ENCODE assay signal across 21 cellular contexts in genomic region chr6:129906515-129907077, GRCh38. TPM values are rescaled to one million over a fixed set of nuclear protein-coding genes. Genes with fewer than 3 reads are reported as not detected.
DNase-seq lines count a peak whose midpoint lies in the region; ATAC-seq, FAIRE-seq and TF ChIP-seq lines count a peak whose summit lies in the region.
"Had no signal": no experiment of that assay in that cellular context is flagged by ENCODE, and none has a peak within 500 bp of the region (broad histone marks: within the 10 kb centered on the region; RNA-seq: fewer than 3 reads in every experiment).

No MANE protein-coding gene starts in this region.

- H3K27ac ChIP-seq in body of pancreas = no peak overlapping the region

- DNase-seq in activated CD8-positive, alpha-beta memory T cell treated with anti-CD3 and anti-CD28 coated beads, Interleukin-2, amount 10 ng/mL, durations not matched to agents 7 days and 5 days = no peak
- no peak for DNase-seq in activated CD8-positive, alpha-beta memory T cell treated with anti-CD3 and anti-CD28 coated beads, Interleukin-2, amount 50 U/mL, for 4 hours
- DNase-seq in GM19239 (ENCODE audit: insufficient read length, low spot score) (no peak), T-helper 17 cell (no peak), anterior cingulate cortex (lab: John Stamatoyannopoulos, UW) (no peak), nucleus accumbens (lab: John Stamatoyannopoulos, UW) (no peak), body of pancreas (no peak)
- DNase-seq: C1 segment of cervical spinal cord; CD8-positive, alpha-beta memory T cell; DMS 273 treated with DMSO at 0.1 percent for 48 hours; DMS79; EL; GDM1; GOT3; HFFc6 had no signal

- H3K4me1 Mint-ChIP-seq in activated CD8-positive, alpha-beta memory T cell treated with anti-CD3 and anti-CD28 coated beads, Interleukin-2, amount 10 ng/mL, durations not matched to agents 7 days and 5 days = peaks cover 30% of the 10 kb centered on the region
- peaks cover 6% of the 10 kb centered on the region for H3K4me1 Mint-ChIP-seq in T-helper 17 cell

- no peaks in the 10 kb centered on the region for H3K9me3 Mint-ChIP-seq in activated CD8-positive, alpha-beta memory T cell treated with anti-CD3 and anti-CD28 coated beads, Interleukin-2, amount 10 ng/mL, durations not matched to agents 7 days and 5 days (ENCODE audit: low read depth)
- H3K9me3 Mint-ChIP-seq: CD8-positive, alpha-beta memory T cell had no signal

- TF ChIP-seq CTCF in body of pancreas (IDR thresholded peaks at IDR 0.05) = no peak

- CTCF ChIA-PET in activated CD8-positive, alpha-beta memory T cell treated with anti-CD3 and anti-CD28 coated beads, Interleukin-2, amount 10 ng/mL, durations not matched to agents 7 days and 5 days (lab: Charles Lee) = no interaction called here

- H3K4me3 ChIP-seq in body of pancreas = no peak overlapping the region
- H3K4me3 ChIP-seq: GM12878, HAP-1 had no signal

- H3K36me3 Mint-ChIP-seq in activated CD8-positive, alpha-beta memory T cell treated with anti-CD3 and anti-CD28 coated beads, Interleukin-2, amount 10 ng/mL, durations not matched to agents 7 days and 5 days = peaks cover 3% of the 10 kb centered on the region
- H3K36me3 Mint-ChIP-seq in T-helper 17 cell (ENCODE audit: low read depth) = no peaks in the 10 kb centered on the region
- H3K36me3 Mint-ChIP-seq: CD8-positive, alpha-beta memory T cell had no signal

- H3K27me3 ChIP-seq in body of pancreas = no peaks in the 10 kb centered on the region

- H3K9me3 ChIP-seq in T-helper 17 cell (ENCODE audit: control insufficient read depth, low read length, poor library complexity, severe bottlenecking) (no peaks in the 10 kb centered on the region), body of pancreas (no peaks in the 10 kb centered on the region)
- H3K9me3 ChIP-seq: HAP-1 had no signal

- no peak for TF ChIP-seq POLR2A in body of pancreas (IDR thresholded peaks at IDR 0.05)

- intact Hi-C loops in body of pancreas (cut with DNase I) = no loop called here

- H3K27me3 Mint-ChIP-seq in activated CD8-positive, alpha-beta memory T cell treated with anti-CD3 and anti-CD28 coated beads, Interleukin-2, amount 10 ng/mL, durations not matched to agents 7 days and 5 days = no peaks in the 10 kb centered on the region
- peaks cover 6% of the 10 kb centered on the region for H3K27me3 Mint-ChIP-seq in T-helper 17 cell

- H3K27ac Mint-ChIP-seq in activated CD8-positive, alpha-beta memory T cell treated with anti-CD3 and anti-CD28 coated beads, Interleukin-2, amount 10 ng/mL, durations not matched to agents 7 days and 5 days = peak overlapping the region; percentile 34
- peak overlapping the region; percentile 21 for H3K27ac Mint-ChIP-seq in T-helper 17 cell
- H3K27ac Mint-ChIP-seq: HFFc6 had no signal

- no peaks in the 10 kb centered on the region for H3K36me3 ChIP-seq in body of pancreas (replicated peaks in 1 of 2; ENCODE audit: insufficient read depth in 1 of 2, low read depth in 2 of 2)
- H3K36me3 ChIP-seq: HAP-1 had no signal

- 45 to 50% methylated on average over 3 of the region's 3 CpGs for WGBS in body of pancreas, 2 donors

- peak; percentile 26 for FAIRE-seq in GM19239 (lab: Jason Lieb, UNC)
- FAIRE-seq: D721Med, GM12878, H54 had no signal

- ATAC-seq in activated CD8-positive, alpha-beta memory T cell treated with anti-CD3 and anti-CD28 coated beads, Interleukin-2, amount 10 ng/mL, durations not matched to agents 7 days and 5 days = peak; percentile 36
- ATAC-seq in T-helper 17 cell = no peak
- no peak for ATAC-seq in body of pancreas
- ATAC-seq: GM12878 had no signal

- H3K4me1 ChIP-seq in body of pancreas = no peaks in the 10 kb centered on the region
- H3K4me1 ChIP-seq: HAP-1 had no signal

- no peak overlapping the region for H3K4me3 Mint-ChIP-seq in activated CD8-positive, alpha-beta memory T cell treated with anti-CD3 and anti-CD28 coated beads, Interleukin-2, amount 10 ng/mL, durations not matched to agents 7 days and 5 days
- H3K4me3 Mint-ChIP-seq in T-helper 17 cell = peak overlapping the region; percentile 19
- H3K4me3 Mint-ChIP-seq: HFFc6 had no signal

RNA-seq across cellular contexts. Expression of gene TMEM244, which starts 45.5 kb away (rescaled TPM):
- under 1 TPM; 0.73 to 0.99 TPM for total RNA-seq in activated CD8-positive, alpha-beta memory T cell treated with anti-CD3 and anti-CD28 coated beads, Interleukin-2, amount 10 ng/mL, durations not matched to agents 7 days and 5 days
- total RNA-seq in T-helper 17 cell (1 to 10 TPM in 1 of 2 donors, not detected in 1; 1.2 TPM), body of pancreas (not detected)
- total RNA-seq: A172, A673, GM12878, HFFc6 had no signal
